ENCODE assay signal across 8 cellular contexts in genomic region chr12:24778486-24779304, GRCh38.
DNase-seq lines count a peak whose midpoint lies in the region; ATAC-seq and TF ChIP-seq lines count a peak whose summit lies in the region.

No MANE protein-coding gene starts in this region.

- H4K20me1 ChIP-seq in MM.1S (ENCODE audit: insufficient read depth, low read length) = no peaks in the 10 kb centered on the region

- H3K4me3 ChIP-seq in MM.1S (ENCODE audit: low read length) (no peak overlapping the region), lower lobe of right lung (no peak overlapping the region), sigmoid colon (no peak overlapping the region)

- no peaks in the 10 kb centered on the region for H3K9me2 ChIP-seq in MM.1S (replicated peaks; ENCODE audit: insufficient read depth, low read length)

- no peaks in the 10 kb centered on the region for H3F3A ChIP-seq in MM.1S (ENCODE audit: insufficient read depth, low read length)

- H3K9me3 ChIP-seq in MM.1S (replicated peaks; ENCODE audit: insufficient read depth, low read length) (no peaks in the 10 kb centered on the region), lower lobe of right lung (no peaks in the 10 kb centered on the region), sigmoid colon (no peaks in the 10 kb centered on the region)

- H2AFZ ChIP-seq in MM.1S (ENCODE audit: low read length) = no peak overlapping the region

- no peaks in the 10 kb centered on the region for H3K36me3 ChIP-seq in MM.1S (replicated peaks; ENCODE audit: insufficient read depth, low read length)
- no peaks in the 10 kb centered on the region for H3K36me3 ChIP-seq in lower lobe of right lung
- H3K36me3 ChIP-seq in sigmoid colon = no peaks in the 10 kb centered on the region

- H3K27ac ChIP-seq in MM.1S (ENCODE audit: low read length) (no peak overlapping the region), lower lobe of right lung (no peak overlapping the region), sigmoid colon (no peak overlapping the region)

- no peak overlapping the region for H3K4me2 ChIP-seq in MM.1S (ENCODE audit: low read depth, low read length)

- DNase-seq in DMS 273 (lab: John Stamatoyannopoulos, UW; ENCODE audit: unreplicated experiment) (peak; percentile 44), DMS 273 treated with DMSO at 0.1 percent for 48 hours (lab: John Stamatoyannopoulos, UW) (no peak), MM.1S (peak; percentile 41), amniotic epithelial cell (ENCODE audit: low read depth) (peak; percentile 58), lower lobe of right lung (no peak), sigmoid colon (no peak)
- DNase-seq in activated CD4-positive, alpha-beta T cell treated with anti-CD3 and anti-CD28 coated beads for 1 hour = no peak

- 59 to 68% methylated on average over 4 of the region's 4 CpGs for WGBS in sigmoid colon, 2 donors

- H3K79me2 ChIP-seq in MM.1S (ENCODE audit: low read length) = no peaks in the 10 kb centered on the region

- H3K27me3 ChIP-seq in MM.1S (replicated peaks; ENCODE audit: insufficient read depth, low read length) (no peaks in the 10 kb centered on the region), lower lobe of right lung (ENCODE audit: low read depth) (no peaks in the 10 kb centered on the region), sigmoid colon (no peaks in the 10 kb centered on the region)

- ATAC-seq in GM21786 (IDR thresholded peaks at IDR 0.05; ENCODE audit: unreplicated experiment) = peak; percentile 79
- peak in 1 of 2 donors; percentile 84 for ATAC-seq in lower lobe of right lung

- TF ChIP-seq POLR2A in sigmoid colon (IDR thresholded peaks at IDR 0.05) = no peak

- TF ChIP-seq EP300 in sigmoid colon (IDR thresholded peaks at IDR 0.05) = no peak

- H3K9ac ChIP-seq in MM.1S (ENCODE audit: low read length) = no peak overlapping the region

- peak; percentile 35; the same call in 1 of the 2 replicates for TF ChIP-seq CTCF in MM.1S (IDR thresholded peaks at IDR 0.05; ENCODE audit: low read length)
- peak; percentile 42 for TF ChIP-seq CTCF in lower lobe of right lung (IDR thresholded peaks at IDR 0.05)
- TF ChIP-seq CTCF in sigmoid colon (IDR thresholded peaks at IDR 0.05) = peak in 1 of 4 experiments; percentile 19

- H3K4me1 ChIP-seq in MM.1S (ENCODE audit: low read length) = no peaks in the 10 kb centered on the region
- H3K4me1 ChIP-seq in lower lobe of right lung = peaks cover 22% of the 10 kb centered on the region
- peaks cover 0 to 16% (median 0%) of the 10 kb centered on the region in 4 donors for H3K4me1 ChIP-seq in sigmoid colon

- intact Hi-C loops in lower lobe of right lung (cut with DNase I) (no loop called here), sigmoid colon (cut with DNase I) (no loop called here)

Comparison
In these comparisons a context has a peak if more than half of its experiments do, and no peak if none do; other contexts are left out.
1. DNase-seq: peak in DMS 273 (single experiment), MM.1S (single experiment) and amniotic epithelial cell (single experiment); none in DMS 273 treated with DMSO at 0.1 percent for 48 hours (single experiment), lower lobe of right lung (single experiment), activated CD4-positive, alpha-beta T cell treated with anti-CD3 and anti-CD28 coated beads for 1 hour (single experiment) and sigmoid colon (single experiment).